ENCODE assay signal across 1 cellular context in the genomic region with DNA sequence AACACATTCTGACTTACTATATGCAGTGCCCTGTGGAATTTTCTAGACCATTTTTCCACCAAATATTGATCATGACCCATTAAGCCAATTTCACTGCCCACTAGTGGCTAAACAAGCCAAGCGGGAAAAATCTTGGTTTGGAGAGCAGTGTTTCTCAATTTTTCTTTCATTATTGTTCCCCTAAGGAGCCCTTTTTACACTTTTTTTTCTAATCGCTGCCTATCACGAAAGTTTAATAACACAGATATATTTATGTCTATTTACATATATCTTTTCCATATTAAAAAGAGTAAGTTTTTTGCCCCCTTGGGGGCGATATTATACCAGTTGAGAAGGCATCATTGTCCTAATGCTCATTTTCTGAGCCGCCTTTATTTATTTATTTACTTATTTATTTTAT.
TF ChIP-seq lines count a peak whose summit lies in the region.

No MANE protein-coding gene starts in this region.

TF ChIP-seq in GM23338, 12 proteins besides CTCF, POLR2A, EP300 and RAD21 (continued from another document):
- TF ChIP-seq, protein P1, sequence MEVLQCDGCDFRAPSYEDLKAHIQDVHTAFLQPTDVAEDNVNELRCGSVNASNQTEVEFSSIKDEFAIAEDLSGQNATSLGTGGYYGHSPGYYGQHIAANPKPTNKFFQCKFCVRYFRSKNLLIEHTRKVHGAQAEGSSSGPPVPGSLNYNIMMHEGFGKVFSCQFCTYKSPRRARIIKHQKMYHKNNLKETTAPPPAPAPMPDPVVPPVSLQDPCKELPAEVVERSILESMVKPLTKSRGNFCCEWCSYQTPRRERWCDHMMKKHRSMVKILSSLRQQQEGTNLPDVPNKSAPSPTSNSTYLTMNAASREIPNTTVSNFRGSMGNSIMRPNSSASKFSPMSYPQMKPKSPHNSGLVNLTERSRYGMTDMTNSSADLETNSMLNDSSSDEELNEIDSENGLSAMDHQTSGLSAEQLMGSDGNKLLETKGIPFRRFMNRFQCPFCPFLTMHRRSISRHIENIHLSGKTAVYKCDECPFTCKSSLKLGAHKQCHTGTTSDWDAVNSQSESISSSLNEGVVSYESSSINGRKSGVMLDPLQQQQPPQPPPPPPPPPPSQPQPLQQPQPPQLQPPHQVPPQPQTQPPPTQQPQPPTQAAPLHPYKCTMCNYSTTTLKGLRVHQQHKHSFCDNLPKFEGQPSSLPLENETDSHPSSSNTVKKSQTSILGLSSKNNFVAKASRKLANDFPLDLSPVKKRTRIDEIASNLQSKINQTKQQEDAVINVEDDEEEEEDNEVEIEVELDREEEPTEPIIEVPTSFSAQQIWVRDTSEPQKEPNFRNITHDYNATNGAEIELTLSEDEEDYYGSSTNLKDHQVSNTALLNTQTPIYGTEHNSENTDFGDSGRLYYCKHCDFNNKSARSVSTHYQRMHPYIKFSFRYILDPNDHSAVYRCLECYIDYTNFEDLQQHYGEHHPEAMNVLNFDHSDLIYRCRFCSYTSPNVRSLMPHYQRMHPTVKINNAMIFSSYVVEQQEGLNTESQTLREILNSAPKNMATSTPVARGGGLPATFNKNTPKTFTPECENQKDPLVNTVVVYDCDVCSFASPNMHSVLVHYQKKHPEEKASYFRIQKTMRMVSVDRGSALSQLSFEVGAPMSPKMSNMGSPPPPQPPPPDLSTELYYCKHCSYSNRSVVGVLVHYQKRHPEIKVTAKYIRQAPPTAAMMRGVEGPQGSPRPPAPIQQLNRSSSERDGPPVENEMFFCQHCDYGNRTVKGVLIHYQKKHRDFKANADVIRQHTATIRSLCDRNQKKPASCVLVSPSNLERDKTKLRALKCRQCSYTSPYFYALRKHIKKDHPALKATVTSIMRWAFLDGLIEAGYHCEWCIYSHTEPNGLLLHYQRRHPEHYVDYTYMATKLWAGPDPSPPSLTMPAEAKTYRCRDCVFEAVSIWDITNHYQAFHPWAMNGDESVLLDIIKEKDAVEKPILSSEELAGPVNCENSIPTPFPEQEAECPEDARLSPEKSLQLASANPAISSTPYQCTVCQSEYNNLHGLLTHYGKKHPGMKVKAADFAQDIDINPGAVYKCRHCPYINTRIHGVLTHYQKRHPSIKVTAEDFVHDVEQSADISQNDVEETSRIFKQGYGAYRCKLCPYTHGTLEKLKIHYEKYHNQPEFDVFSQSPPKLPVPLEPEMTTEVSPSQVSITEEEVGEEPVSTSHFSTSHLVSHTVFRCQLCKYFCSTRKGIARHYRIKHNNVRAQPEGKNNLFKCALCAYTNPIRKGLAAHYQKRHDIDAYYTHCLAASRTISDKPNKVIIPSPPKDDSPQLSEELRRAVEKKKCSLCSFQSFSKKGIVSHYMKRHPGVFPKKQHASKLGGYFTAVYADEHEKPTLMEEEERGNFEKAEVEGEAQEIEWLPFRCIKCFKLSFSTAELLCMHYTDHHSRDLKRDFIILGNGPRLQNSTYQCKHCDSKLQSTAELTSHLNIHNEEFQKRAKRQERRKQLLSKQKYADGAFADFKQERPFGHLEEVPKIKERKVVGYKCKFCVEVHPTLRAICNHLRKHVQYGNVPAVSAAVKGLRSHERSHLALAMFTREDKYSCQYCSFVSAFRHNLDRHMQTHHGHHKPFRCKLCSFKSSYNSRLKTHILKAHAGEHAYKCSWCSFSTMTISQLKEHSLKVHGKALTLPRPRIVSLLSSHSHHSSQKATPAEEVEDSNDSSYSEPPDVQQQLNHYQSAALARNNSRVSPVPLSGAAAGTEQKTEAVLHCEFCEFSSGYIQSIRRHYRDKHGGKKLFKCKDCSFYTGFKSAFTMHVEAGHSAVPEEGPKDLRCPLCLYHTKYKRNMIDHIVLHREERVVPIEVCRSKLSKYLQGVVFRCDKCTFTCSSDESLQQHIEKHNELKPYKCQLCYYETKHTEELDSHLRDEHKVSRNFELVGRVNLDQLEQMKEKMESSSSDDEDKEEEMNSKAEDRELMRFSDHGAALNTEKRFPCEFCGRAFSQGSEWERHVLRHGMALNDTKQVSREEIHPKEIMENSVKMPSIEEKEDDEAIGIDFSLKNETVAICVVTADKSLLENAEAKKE (CRISPR knock-in tag; IDR thresholded peaks at IDR 0.05): no peak
